Comparison of ENCODE assay signal across 1 cellular context in the genomic region with DNA sequence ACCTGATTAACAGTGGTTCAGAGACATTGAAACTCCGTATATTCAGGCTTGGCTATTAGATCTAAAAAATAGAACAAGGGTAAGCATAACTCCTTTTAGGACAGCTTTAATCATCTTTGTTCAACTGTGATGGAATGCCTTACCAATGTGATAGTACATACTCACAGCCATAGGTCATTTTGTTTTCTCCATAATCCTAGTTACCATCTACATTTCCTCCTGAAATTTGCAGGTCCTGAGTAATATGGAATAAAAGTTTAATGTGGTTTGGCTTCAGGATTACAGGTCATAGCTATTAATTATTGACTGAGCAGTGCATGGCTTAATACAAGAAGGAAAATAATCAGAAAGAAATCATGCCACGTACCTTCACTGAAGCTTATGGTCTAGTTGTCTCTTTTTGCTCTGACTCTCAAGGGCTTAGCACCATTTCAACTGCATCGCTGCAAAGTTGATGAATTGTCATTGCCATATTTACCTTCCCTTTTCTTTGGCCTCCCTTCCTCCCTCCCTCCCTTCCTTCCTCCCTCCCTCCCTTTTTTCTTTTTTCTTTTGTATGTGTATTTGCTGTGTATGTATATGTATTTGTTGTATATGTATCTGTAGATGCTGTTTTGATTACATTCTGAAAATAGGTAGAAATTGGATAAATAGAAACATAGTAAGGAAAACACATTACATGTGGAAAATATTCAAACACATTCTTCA.
TF ChIP-seq lines count a peak whose summit lies in the region.

No MANE protein-coding gene starts in this region.

TF ChIP-seq in HEK293, 187 proteins besides CTCF, POLR2A, EP300 and RAD21 (continued from another document):
- TF ChIP-seq, protein P1, sequence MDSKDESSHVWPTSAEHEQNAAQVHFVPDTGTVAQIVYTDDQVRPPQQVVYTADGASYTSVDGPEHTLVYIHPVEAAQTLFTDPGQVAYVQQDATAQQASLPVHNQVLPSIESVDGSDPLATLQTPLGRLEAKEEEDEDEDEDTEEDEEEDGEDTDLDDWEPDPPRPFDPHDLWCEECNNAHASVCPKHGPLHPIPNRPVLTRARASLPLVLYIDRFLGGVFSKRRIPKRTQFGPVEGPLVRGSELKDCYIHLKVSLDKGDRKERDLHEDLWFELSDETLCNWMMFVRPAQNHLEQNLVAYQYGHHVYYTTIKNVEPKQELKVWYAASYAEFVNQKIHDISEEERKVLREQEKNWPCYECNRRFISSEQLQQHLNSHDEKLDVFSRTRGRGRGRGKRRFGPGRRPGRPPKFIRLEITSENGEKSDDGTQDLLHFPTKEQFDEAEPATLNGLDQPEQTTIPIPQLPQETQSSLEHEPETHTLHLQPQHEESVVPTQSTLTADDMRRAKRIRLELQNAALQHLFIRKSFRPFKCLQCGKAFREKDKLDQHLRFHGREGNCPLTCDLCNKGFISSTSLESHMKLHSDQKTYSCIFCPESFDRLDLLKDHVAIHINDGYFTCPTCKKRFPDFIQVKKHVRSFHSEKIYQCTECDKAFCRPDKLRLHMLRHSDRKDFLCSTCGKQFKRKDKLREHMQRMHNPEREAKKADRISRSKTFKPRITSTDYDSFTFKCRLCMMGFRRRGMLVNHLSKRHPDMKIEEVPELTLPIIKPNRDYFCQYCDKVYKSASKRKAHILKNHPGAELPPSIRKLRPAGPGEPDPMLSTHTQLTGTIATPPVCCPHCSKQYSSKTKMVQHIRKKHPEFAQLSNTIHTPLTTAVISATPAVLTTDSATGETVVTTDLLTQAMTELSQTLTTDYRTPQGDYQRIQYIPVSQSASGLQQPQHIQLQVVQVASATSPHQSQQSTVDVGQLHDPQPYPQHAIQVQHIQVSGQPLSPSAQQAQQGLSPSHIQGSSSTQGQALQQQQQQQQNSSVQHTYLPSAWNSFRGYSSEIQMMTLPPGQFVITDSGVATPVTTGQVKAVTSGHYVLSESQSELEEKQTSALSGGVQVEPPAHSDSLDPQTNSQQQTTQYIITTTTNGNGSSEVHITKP (tag by site-specific recombination; IDR thresholded peaks at IDR 0.05): no peak
- no peak for TF ChIP-seq ZNF701 (tag by site-specific recombination; IDR thresholded peaks at IDR 0.05)
- no peak for TF ChIP-seq ZNF548 (tag by site-specific recombination; IDR thresholded peaks at IDR 0.05)
- no peak for TF ChIP-seq HOXC10 (CRISPR knock-in tag; IDR thresholded peaks at IDR 0.05)
- TF ChIP-seq SCRT1 (tag by site-specific recombination; IDR thresholded peaks at IDR 0.05; ENCODE audit: borderline replicate concordance): no peak
- no peak for TF ChIP-seq MYNN (tag by site-specific recombination; IDR thresholded peaks at IDR 0.05; ENCODE audit: borderline replicate concordance)
- no peak for TF ChIP-seq BCL11A (tag by site-specific recombination; IDR thresholded peaks at IDR 0.05; ENCODE audit: low read depth)
- peak; percentile 69; the same call in 1 of the 2 replicates for TF ChIP-seq WT1 (tag by site-specific recombination; IDR thresholded peaks at IDR 0.05)
